Comparison of ENCODE assay signal across 23 cellular contexts in genomic region chr3:141089339-141090152, GRCh38. TPM values are rescaled to one million over a fixed set of nuclear protein-coding genes. Genes with fewer than 3 reads are reported as not detected.
"Had no signal": no experiment of that assay in that cellular context is flagged by ENCODE, and none has a peak within 500 bp of the region (broad histone marks: within the 10 kb centered on the region; RNA-seq: fewer than 3 reads in every experiment).

No MANE protein-coding gene starts in this region.

- H3K36me3 Mint-ChIP-seq: activated naive CD4-positive, alpha-beta T cell treated with anti-CD3 and anti-CD28 coated beads, Interleukin-2, amount 10 ng/mL, durations not matched to agents 7 days and 5 days; naive B cell; type B pancreatic cell had no signal

- H3K36me3 ChIP-seq: brain microvascular endothelial cell, neutrophil, suprapubic skin had no signal

- H3K9me3 Mint-ChIP-seq: activated CD4-positive, alpha-beta T cell treated with anti-CD3 and anti-CD28 coated beads, Interleukin-2, amount 10 ng/mL, durations not matched to agents 7 days and 5 days; activated naive CD4-positive, alpha-beta T cell treated with anti-CD3 and anti-CD28 coated beads, Interleukin-2, amount 10 ng/mL, durations not matched to agents 7 days and 5 days; activated naive CD8-positive, alpha-beta T cell treated with anti-CD3 and anti-CD28 coated beads, Interleukin-2, amount 50 U/mL, for 24 hours; activated T-cell treated with anti-CD3 and anti-CD28 coated beads, Interleukin-2, amount 50 U/mL, for 24 hours; naive B cell; stimulated activated naive CD8-positive, alpha-beta T cell treated with anti-CD3 and anti-CD28 coated beads, Interleukin-15, Interleukin-2, amounts not matched to agents 100 ng/mL and 50 ng/mL, for 24 hours; type B pancreatic cell had no signal

- H3K9me3 ChIP-seq: mucosa of descending colon, neutrophil, suprapubic skin had no signal

- H3K27ac ChIP-seq: brain microvascular endothelial cell, coronary artery, neutrophil, suprapubic skin had no signal

- H3K27me3 ChIP-seq: brain microvascular endothelial cell, neutrophil, suprapubic skin had no signal

- H3K4me1 Mint-ChIP-seq: activated CD4-positive, alpha-beta T cell treated with anti-CD3 and anti-CD28 coated beads, Interleukin-2, amount 10 ng/mL, durations not matched to agents 7 days and 5 days; activated naive CD4-positive, alpha-beta T cell treated with anti-CD3 and anti-CD28 coated beads, Interleukin-2, amount 10 ng/mL, durations not matched to agents 7 days and 5 days; activated naive CD8-positive, alpha-beta T cell treated with anti-CD3 and anti-CD28 coated beads, Interleukin-2, amount 50 U/mL, for 24 hours; naive B cell had no signal

- DNase-seq: activated CD4-positive, alpha-beta T cell treated with anti-CD3 and anti-CD28 coated beads, Interleukin-2, amount 10 ng/mL, durations not matched to agents 7 days and 5 days; activated CD8-positive, alpha-beta T cell treated with anti-CD3 and anti-CD28 coated beads, Interleukin-2, amount 10 ng/mL, durations not matched to agents 7 days and 5 days; activated naive CD4-positive, alpha-beta T cell treated with anti-CD3 and anti-CD28 coated beads, Interleukin-2, amount 10 ng/mL, durations not matched to agents 7 days and 5 days; activated naive CD8-positive, alpha-beta T cell treated with anti-CD3 and anti-CD28 coated beads, Interleukin-2, amount 50 U/mL, for 24 hours; activated T-cell treated with anti-CD3 and anti-CD28 coated beads, Interleukin-2, amount 50 U/mL, for 24 hours; brain microvascular endothelial cell; head of caudate nucleus; kidney glomerular epithelial cell; left ventricle myocardium superior; mucosa of descending colon; naive B cell; posterior cingulate gyrus; stimulated activated CD4-positive, alpha-beta T cell treated with anti-CD3 and anti-CD28 coated beads, Interleukin-12 subunit alpha, Interleukin-12 subunit beta, amount 100 ng/mL, for 4 hours; stimulated activated CD4-positive, alpha-beta T cell treated with anti-CD3 and anti-CD28 coated beads, Interleukin-1b, Interleukin-23, amount 100 ng/mL, for 48 hours; T1000 had no signal

- ATAC-seq: activated CD4-positive, CD25-positive, alpha-beta regulatory T cell treated with anti-CD3 and anti-CD28 coated beads, Interleukin-2, amount 50 U/mL, for 24 hours; activated CD8-positive, alpha-beta T cell treated with anti-CD3 and anti-CD28 coated beads, Interleukin-2, amount 10 ng/mL, durations not matched to agents 7 days and 5 days; activated naive CD8-positive, alpha-beta T cell treated with anti-CD3 and anti-CD28 coated beads, Interleukin-2, amount 50 U/mL, for 24 hours; left ventricle myocardium superior; mucosa of descending colon had no signal

- H3K27ac Mint-ChIP-seq: activated CD4-positive, alpha-beta T cell treated with anti-CD3 and anti-CD28 coated beads, Interleukin-2, amount 10 ng/mL, durations not matched to agents 7 days and 5 days; activated CD8-positive, alpha-beta T cell treated with anti-CD3 and anti-CD28 coated beads, Interleukin-2, amount 10 ng/mL, durations not matched to agents 7 days and 5 days; activated naive CD4-positive, alpha-beta T cell treated with anti-CD3 and anti-CD28 coated beads, Interleukin-2, amount 10 ng/mL, durations not matched to agents 7 days and 5 days; activated naive CD8-positive, alpha-beta T cell treated with anti-CD3 and anti-CD28 coated beads, Interleukin-2, amount 50 U/mL, for 24 hours; activated T-cell treated with anti-CD3 and anti-CD28 coated beads, Interleukin-2, amount 50 U/mL, for 24 hours; stimulated activated naive CD8-positive, alpha-beta T cell treated with anti-CD3 and anti-CD28 coated beads, Interleukin-15, Interleukin-2, amounts not matched to agents 100 ng/mL and 50 ng/mL, for 24 hours; type B pancreatic cell had no signal

- H3K4me3 Mint-ChIP-seq: activated CD4-positive, alpha-beta T cell treated with anti-CD3 and anti-CD28 coated beads, Interleukin-2, amount 10 ng/mL, durations not matched to agents 7 days and 5 days; activated CD8-positive, alpha-beta T cell treated with anti-CD3 and anti-CD28 coated beads, Interleukin-2, amount 10 ng/mL, durations not matched to agents 7 days and 5 days; activated naive CD4-positive, alpha-beta T cell treated with anti-CD3 and anti-CD28 coated beads, Interleukin-2, amount 10 ng/mL, durations not matched to agents 7 days and 5 days; activated naive CD8-positive, alpha-beta T cell treated with anti-CD3 and anti-CD28 coated beads, Interleukin-2, amount 50 U/mL, for 24 hours; activated T-cell treated with anti-CD3 and anti-CD28 coated beads, Interleukin-2, amount 50 U/mL, for 24 hours; naive B cell; stimulated activated naive CD8-positive, alpha-beta T cell treated with anti-CD3 and anti-CD28 coated beads, Interleukin-15, Interleukin-2, amounts not matched to agents 100 ng/mL and 50 ng/mL, for 24 hours; type B pancreatic cell had no signal

- H3K4me3 ChIP-seq: coronary artery, mucosa of descending colon, suprapubic skin had no signal

- H3K27me3 Mint-ChIP-seq: activated CD4-positive, alpha-beta T cell treated with anti-CD3 and anti-CD28 coated beads, Interleukin-2, amount 10 ng/mL, durations not matched to agents 7 days and 5 days; activated naive CD8-positive, alpha-beta T cell treated with anti-CD3 and anti-CD28 coated beads, Interleukin-2, amount 50 U/mL, for 24 hours; stimulated activated naive CD8-positive, alpha-beta T cell treated with anti-CD3 and anti-CD28 coated beads, Interleukin-15, Interleukin-2, amounts not matched to agents 100 ng/mL and 50 ng/mL, for 24 hours; type B pancreatic cell had no signal

RNA-seq across cellular contexts. Expression of gene SPSB4, which starts 38.4 kb away (rescaled TPM):
- total RNA-seq: activated CD4-positive, alpha-beta T cell treated with anti-CD3 and anti-CD28 coated beads, Interleukin-2, amount 10 ng/mL, durations not matched to agents 7 days and 5 days; activated CD8-positive, alpha-beta T cell treated with anti-CD3 and anti-CD28 coated beads, Interleukin-2, amount 10 ng/mL, durations not matched to agents 7 days and 5 days; renal cortical epithelial cell; T-helper 1 cell treated with Interleukin-12 subunit alpha and Interleukin-12 subunit beta and Interleukin-4 antibody, amounts not matched to agents 30 ng/mL and 1 ng/mL, for 36 hours had no signal
